Comparison of ENCODE assay signal across 9 cellular contexts in the genomic region with DNA sequence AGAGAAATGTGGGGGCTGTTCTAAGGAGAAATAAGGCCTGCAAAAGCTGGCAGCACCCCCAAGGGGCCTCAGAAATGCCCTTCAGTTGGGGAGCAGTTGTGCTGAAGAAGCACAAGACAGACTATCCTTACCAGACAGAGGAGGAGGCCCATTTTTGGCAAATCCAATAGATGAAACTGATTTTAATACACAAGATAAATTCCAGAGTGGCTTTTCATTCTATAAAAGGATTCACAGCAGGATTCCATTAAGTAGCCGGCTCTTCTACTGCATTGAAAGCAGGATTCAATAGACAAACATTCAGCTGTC. TPM values are rescaled to one million over a fixed set of nuclear protein-coding genes. Genes with fewer than 3 reads are reported as not detected.
DNase-seq lines count a peak whose midpoint lies in the region; ATAC-seq and TF ChIP-seq lines count a peak whose summit lies in the region.
"Had no signal": no experiment of that assay in that cellular context is flagged by ENCODE, and none has a peak within 500 bp of the region (broad histone marks: within the 10 kb centered on the region; RNA-seq: fewer than 3 reads in every experiment).

No MANE protein-coding gene starts in this region.

- H3K9me3 Mint-ChIP-seq in activated naive CD8-positive, alpha-beta T cell (ENCODE audit: low read depth): no peaks in the 10 kb centered on the region

- H3K4me3 Mint-ChIP-seq in activated naive CD8-positive, alpha-beta T cell: peak overlapping the region; percentile 98

- H3K36me3 ChIP-seq in heart right ventricle (no peaks in the 10 kb centered on the region), mucosa of rectum (ENCODE audit: control insufficient read depth in 2 of 2, insufficient read depth in 2 of 2, low read length in 2 of 2) (no peaks in the 10 kb centered on the region), upper lobe of left lung (no peaks in the 10 kb centered on the region), brain microvascular endothelial cell (replicated peaks) (no peaks in the 10 kb centered on the region), aorta (ENCODE audit: control insufficient read depth in 1 of 2, insufficient read depth in 2 of 2, low read length in 1 of 2) (no peaks in the 10 kb centered on the region)

- in situ Hi-C loops in brain microvascular endothelial cell (cut with HindIII; ENCODE audit: low pct_ligation_motif_present, low sequenced_read_pairs): no loop called here

- H3K4me1 Mint-ChIP-seq in activated naive CD8-positive, alpha-beta T cell (ENCODE audit: low read depth): peaks cover 67% of the 10 kb centered on the region

- no peak for ATAC-seq in heart right ventricle
- ATAC-seq in Right ventricle myocardium superior (ENCODE audit: poor library complexity): no peak
- ATAC-seq in upper lobe of left lung (ENCODE audit: low FRiP score in 2 of 2): no peak
- no peak for ATAC-seq in aorta (ENCODE audit: low FRiP score)

- H3K9me3 ChIP-seq in heart right ventricle (no peaks in the 10 kb centered on the region), mucosa of rectum (ENCODE audit: control insufficient read depth in 2 of 2, low read length in 2 of 2) (no peaks in the 10 kb centered on the region), upper lobe of left lung (no peaks in the 10 kb centered on the region), aorta (ENCODE audit: control insufficient read depth, low read length) (no peaks in the 10 kb centered on the region)

- TF ChIP-seq CTCF in heart right ventricle (IDR thresholded peaks at IDR 0.05) (no peak), upper lobe of left lung (IDR thresholded peaks at IDR 0.05) (no peak), brain microvascular endothelial cell (IDR thresholded peaks at IDR 0.05; ENCODE audit: low read depth, low read length, missing control alignments) (no peak)

- H3K36me3 Mint-ChIP-seq in activated naive CD8-positive, alpha-beta T cell: peaks cover 3% of the 10 kb centered on the region

- intact Hi-C loops in heart right ventricle (cut with DNase I): no loop called here
- intact Hi-C loops in Right ventricle myocardium superior (cut with DNase I): no loop called here
- intact Hi-C loops in aorta (cut with DNase I): no loop called here

- WGBS in heart right ventricle, 2 donors: 37 to 41% methylated on average over 1 of the region's 1 CpG
- 25 to 59% methylated on average over 1 of the region's 1 CpG for WGBS in upper lobe of left lung, 2 donors
- WGBS in aorta, 2 donors: 39 to 62% methylated on average over 1 of the region's 1 CpG

- H3K4me1 ChIP-seq in heart right ventricle (peaks cover 0 to 73% (median 24%) of the 10 kb centered on the region in 9 donors), mucosa of rectum (ENCODE audit: control insufficient read depth in 2 of 2, insufficient read depth in 2 of 2, low read length in 2 of 2) (peaks cover 10 to 11% of the 10 kb centered on the region in 2 donors), upper lobe of left lung (peaks cover 0 to 27% (median 7%) of the 10 kb centered on the region in 4 donors), aorta (ENCODE audit: control insufficient read depth in 1 of 2, insufficient read depth in 2 of 2, low read length in 2 of 2) (no peaks in the 10 kb centered on the region)

- H3K4me3 ChIP-seq in heart right ventricle: peak overlapping the region in 1 of 10 donors; percentile 29
- H3K4me3 ChIP-seq in mucosa of rectum (ENCODE audit: low read length in 2 of 2): peak overlapping the region in 1 of 2 donors; percentile 56
- no peak overlapping the region for H3K4me3 ChIP-seq in upper lobe of left lung
- no peak overlapping the region for H3K4me3 ChIP-seq in brain microvascular endothelial cell (ENCODE audit: low read depth, low read length)
- H3K4me3 ChIP-seq in aorta (ENCODE audit: low read length in 2 of 2): no peak overlapping the region

- TF ChIP-seq POLR2A in upper lobe of left lung (IDR thresholded peaks at IDR 0.05): no peak

- H3K9ac ChIP-seq in mucosa of rectum (ENCODE audit: low read depth in 1 of 2, low read length in 2 of 2): peak overlapping the region; percentile 36 to 40

- H3K27ac Mint-ChIP-seq in activated naive CD8-positive, alpha-beta T cell: peak overlapping the region; percentile 98

- H3K27me3 ChIP-seq in heart right ventricle (no peaks in the 10 kb centered on the region), mucosa of rectum (ENCODE audit: control insufficient read depth in 2 of 2, insufficient read depth in 2 of 2, low read length in 2 of 2) (no peaks in the 10 kb centered on the region), upper lobe of left lung (no peaks in the 10 kb centered on the region), brain microvascular endothelial cell (replicated peaks) (no peaks in the 10 kb centered on the region), aorta (ENCODE audit: control insufficient read depth in 1 of 2, insufficient read depth in 2 of 2, low read length in 1 of 2) (no peaks in the 10 kb centered on the region)

- H3K27ac ChIP-seq in heart right ventricle: peak overlapping the region in 9 of 10 donors; percentile 24 to 89 (median 84)
- peak overlapping the region; percentile 77 to 83 for H3K27ac ChIP-seq in mucosa of rectum (ENCODE audit: low read depth in 2 of 2, low read length in 2 of 2)
- H3K27ac ChIP-seq in upper lobe of left lung: peak overlapping the region; percentile 81 to 89 (median 86)
- H3K27ac ChIP-seq in brain microvascular endothelial cell: no peak overlapping the region
- no peak overlapping the region for H3K27ac ChIP-seq in aorta (ENCODE audit: low read depth in 1 of 2, low read length in 2 of 2)

- DNase-seq in heart right ventricle: no peak
- no peak for DNase-seq in Right ventricle myocardium superior
- no peak for DNase-seq in upper lobe of left lung
- DNase-seq in NCI-H2029 treated with DMSO at 0.1 percent for 48 hours (lab: John Stamatoyannopoulos, UW): no peak
- DNase-seq in brain microvascular endothelial cell: no peak
- no peak for DNase-seq in aorta
- DNase-seq: Calu3 had no signal

- no peaks in the 10 kb centered on the region for H3K27me3 Mint-ChIP-seq in activated naive CD8-positive, alpha-beta T cell

- TF ChIP-seq EP300 in upper lobe of left lung (IDR thresholded peaks at IDR 0.05): no peak

RNA-seq across cellular contexts. Expression of a gene that starts 8.1 kb away (rescaled TPM):
- 10 to 100 TPM in 4 of 10 donors, 1 to 10 TPM in 6; 7.5 to 24.9 (median 9.3) TPM for total RNA-seq in heart right ventricle
- 1 to 10 TPM; 4.6 to 7.5 TPM for polyA plus RNA-seq in heart right ventricle
- total RNA-seq in Right ventricle myocardium superior: 6.6 TPM
- total RNA-seq in upper lobe of left lung: 10 to 100 TPM; 12.3 to 27.2 (median 21.4) TPM
- total RNA-seq in aorta: 10 to 100 TPM; 19.0 to 23.7 TPM
- polyA plus RNA-seq in aorta: 1 to 10 TPM; 4.5 to 6.4 TPM

Comparison
In these comparisons a context has a peak if more than half of its experiments do, and no peak if none do; other contexts are left out.
1. H3K27ac ChIP-seq: peak in heart right ventricle (9 of 10), mucosa of rectum (2 of 2) and upper lobe of left lung (4 of 4); none in brain microvascular endothelial cell (single experiment) and aorta (0 of 2).